22 cellular contexts compared by ENCODE assay signal in genomic region chr20:62147125-62147524, GRCh38. TPM values are rescaled to one million over a fixed set of nuclear protein-coding genes. Genes with fewer than 3 reads are reported as not detected.
DNase-seq lines count a peak whose midpoint lies in the region; ATAC-seq and TF ChIP-seq lines count a peak whose summit lies in the region.
"Had no signal": no experiment of that assay in that cellular context is flagged by ENCODE, and none has a peak within 500 bp of the region (broad histone marks: within the 10 kb centered on the region; RNA-seq: fewer than 3 reads in every experiment).

No MANE protein-coding gene starts in this region.

- no peaks in the 10 kb centered on the region for H3K9me3 Mint-ChIP-seq in CD4-positive, alpha-beta T cell
- H3K9me3 Mint-ChIP-seq in endodermal cell = no peaks in the 10 kb centered on the region
- no peaks in the 10 kb centered on the region for H3K9me3 Mint-ChIP-seq in neural crest cell
- no peaks in the 10 kb centered on the region for H3K9me3 Mint-ChIP-seq in T-cell
- H3K9me3 Mint-ChIP-seq: HFFc6 had no signal

- POLR2A ChIA-PET in CD4-positive, alpha-beta T cell (lab: Charles Lee) = interaction anchor here (0.6 to 1.0 kb wide), 2 partner anchors 25 to 92 kb away, joined by 3 read pairs; partner anchors contain the start of gene LSM14B
- POLR2A ChIA-PET in RWPE1 (lab: Yijun Ruan, JAX; ENCODE audit: low non-redundant PET) (no interaction called here), T-cell (lab: Charles Lee) (no interaction called here)

- TF ChIP-seq POLR2A in vagina (IDR thresholded peaks at IDR 0.05) = no peak

- no peaks in the 10 kb centered on the region for H3K9me3 ChIP-seq in CD4-positive, alpha-beta T cell (ENCODE audit: control insufficient read depth, low read length)
- H3K9me3 ChIP-seq in endodermal cell (ENCODE audit: control insufficient read depth, low read length) (no peaks in the 10 kb centered on the region), vagina (no peaks in the 10 kb centered on the region)

- no peak for DNase-seq in CD4-positive, alpha-beta T cell
- DNase-seq in RWPE1 (ENCODE audit: low spot score) (no peak), endodermal cell (no peak), neural crest cell (ENCODE audit: low read depth, low spot score) (no peak), COLO668 (lab: John Stamatoyannopoulos, UW; ENCODE audit: unreplicated experiment) (no peak), vagina (ENCODE audit: extremely low spot score in 2 of 2) (no peak), T-cell (no peak)
- no peak for DNase-seq in activated CD4-positive, CD25-positive, alpha-beta regulatory T cell (lab: John Stamatoyannopoulos, UW)
- DNase-seq: AML-193, DMS79, H7, HFFc6, KBM-7, NCI-H1092 treated with DMSO at 0.1 percent for 48 hours, NCI-H1436 treated with DMSO at 0.1 percent for 48 hours, NCI-H1930, NCI-H226, NCI-H510A treated with DMSO at 0.1 percent for 48 hours, NCI-H748 treated with DMSO at 0.1 percent for 48 hours had no signal

- H3K36me3 Mint-ChIP-seq in CD4-positive, alpha-beta T cell (ENCODE audit: low read depth) = peaks cover 11% of the 10 kb centered on the region
- H3K36me3 Mint-ChIP-seq in endodermal cell (ENCODE audit: low read depth) (peaks cover 22% of the 10 kb centered on the region), neural crest cell (ENCODE audit: low read depth) (peaks cover 3% of the 10 kb centered on the region), T-cell (peaks cover 4% of the 10 kb centered on the region)

- CTCF ChIA-PET in CD4-positive, alpha-beta T cell (lab: Charles Lee) = no interaction called here
- CTCF ChIA-PET in RWPE1 (lab: Yijun Ruan, JAX) (interaction anchor here (0.6 to 0.7 kb wide), 2 partner anchors 9 to 686 kb away, joined by 3 to 5 read pairs; no protein-coding TSS in a partner anchor), T-cell (lab: Charles Lee) (interaction anchor here in 1 of 2 donors (0.5 to 0.6 kb wide), 2 partner anchors 33 to 240 kb away, joined by 4 read pairs; partner anchors contain the start of gene RPS21)

- H3K27ac Mint-ChIP-seq in CD4-positive, alpha-beta T cell = peak overlapping the region; percentile 42
- H3K27ac Mint-ChIP-seq in endodermal cell (peak overlapping the region; percentile 21), neural crest cell (ENCODE audit: unreplicated experiment) (no peak overlapping the region), T-cell (no peak overlapping the region)
- H3K27ac Mint-ChIP-seq: HFFc6 had no signal

- H3K36me3 ChIP-seq in endodermal cell (ENCODE audit: control insufficient read depth, insufficient read depth, low read length) (peaks cover 17% of the 10 kb centered on the region), vagina (no peaks in the 10 kb centered on the region)

- TF ChIP-seq CTCF in CD4-positive, alpha-beta T cell (IDR thresholded peaks at IDR 0.05) = no peak
- TF ChIP-seq CTCF in RWPE1 (conservative IDR thresholded peaks at IDR 0.05; ENCODE audit: low read depth) (no peak), endodermal cell (conservative IDR thresholded peaks at IDR 0.05) (no peak), neural crest cell (conservative IDR thresholded peaks at IDR 0.05) (no peak), vagina (IDR thresholded peaks at IDR 0.05) (no peak)

- H3K27ac ChIP-seq in CD4-positive, alpha-beta T cell (ENCODE audit: low read depth, low read length) = no peak overlapping the region
- H3K27ac ChIP-seq in RWPE1 (peak overlapping the region; percentile 32), endodermal cell (ENCODE audit: low read depth, low read length) (no peak overlapping the region), vagina (no peak overlapping the region)
- H3K27ac ChIP-seq: C4-2B had no signal

- ATAC-seq in CD4-positive, alpha-beta T cell (ENCODE audit: poor library complexity) = no peak
- no peak for ATAC-seq in T-cell (replicated peaks in 1 of 4)
- ATAC-seq: GM12878, SK-N-SH treated with all-trans-retinoic acid at 6 μM for 48 hours had no signal

- no peaks in the 10 kb centered on the region for H3K27me3 Mint-ChIP-seq in CD4-positive, alpha-beta T cell
- H3K27me3 Mint-ChIP-seq in endodermal cell (ENCODE audit: insufficient read depth) = no peaks in the 10 kb centered on the region
- H3K27me3 Mint-ChIP-seq in neural crest cell (ENCODE audit: low read depth) = peaks cover under 1% of the 10 kb centered on the region
- H3K27me3 Mint-ChIP-seq in T-cell = no peaks in the 10 kb centered on the region

- WGBS in endodermal cell (ENCODE audit: insufficient coverage in 1 of 2, insufficient read length in 1 of 2), 2 experiments = 92 to 98% methylated on average over 6 of the region's 6 CpGs

- no peaks in the 10 kb centered on the region for H3K27me3 ChIP-seq in CD4-positive, alpha-beta T cell (ENCODE audit: control insufficient read depth, insufficient read depth, low read length)
- no peaks in the 10 kb centered on the region for H3K27me3 ChIP-seq in endodermal cell (ENCODE audit: control insufficient read depth, insufficient read depth, low read length, poor library complexity, severe bottlenecking)
- H3K27me3 ChIP-seq in vagina = no peaks in the 10 kb centered on the region

- intact Hi-C loops in CD4-positive, alpha-beta T cell (cut with DNase I, micrococcal nuclease) = no loop called here
- intact Hi-C loops in vagina (cut with DNase I) = loop anchor here (10.0 kb wide), 1 partner anchor 238 kb away; the partner anchor contains the start of gene RPS21

- H3K4me1 ChIP-seq in endodermal cell (ENCODE audit: control insufficient read depth, insufficient read depth, low read length) = peaks cover 8% of the 10 kb centered on the region
- H3K4me1 ChIP-seq in vagina = peaks cover 67% of the 10 kb centered on the region

- H3K4me3 ChIP-seq in endodermal cell (ENCODE audit: low read length) = no peak overlapping the region
- H3K4me3 ChIP-seq in vagina = no peak overlapping the region
- H3K4me3 ChIP-seq: GM12878 had no signal

- H3K4me1 Mint-ChIP-seq in CD4-positive, alpha-beta T cell (ENCODE audit: low read depth) = peaks cover 35% of the 10 kb centered on the region
- peaks cover 17% of the 10 kb centered on the region for H3K4me1 Mint-ChIP-seq in endodermal cell
- peaks cover 32% of the 10 kb centered on the region for H3K4me1 Mint-ChIP-seq in neural crest cell
- H3K4me1 Mint-ChIP-seq in T-cell = peaks cover 39 to 49% (median 39%) of the 10 kb centered on the region in 3 donors

- peak overlapping the region; percentile 48 for H3K4me3 Mint-ChIP-seq in CD4-positive, alpha-beta T cell
- no peak overlapping the region for H3K4me3 Mint-ChIP-seq in endodermal cell
- H3K4me3 Mint-ChIP-seq in neural crest cell = peak overlapping the region; percentile 78
- H3K4me3 Mint-ChIP-seq in T-cell = no peak overlapping the region
- H3K4me3 Mint-ChIP-seq: HFFc6 had no signal

- no peak overlapping the region for H3K9ac ChIP-seq in endodermal cell (ENCODE audit: extremely low read depth, low read length, poor library complexity, severe bottlenecking)

RNA-seq across cellular contexts. Expression of gene SS18L1, which starts 3.6 kb away (rescaled TPM):
- total RNA-seq in CD4-positive, alpha-beta T cell = 10 to 100 TPM; 12.8 to 13.4 TPM
- 10 to 100 TPM; 23.2 to 28.8 TPM for total RNA-seq in endodermal cell
- 26.8 TPM for polyA plus RNA-seq in endodermal cell (2013, experiment 1 of 2)
- polyA plus RNA-seq in endodermal cell (2013, experiment 2 of 2) = 25.7 TPM
- total RNA-seq in neural crest cell = 29.6 and 30.0 TPM in 2 replicates
- 25.3 TPM for total RNA-seq in vagina
- total RNA-seq in T-cell = 10 to 100 TPM; 14.6 to 23.6 (median 19.4) TPM

RNA-seq across cellular contexts. Expression of gene PSMA7, which starts 3.9 kb away (rescaled TPM):
- total RNA-seq in CD4-positive, alpha-beta T cell = 100 to 1,000 TPM; 150 to 158 TPM
- 100 to 1,000 TPM; 279 to 280 TPM for total RNA-seq in endodermal cell
- polyA plus RNA-seq in endodermal cell (2013, experiment 1 of 2) = 253 TPM
- 256 TPM for polyA plus RNA-seq in endodermal cell (2013, experiment 2 of 2)
- total RNA-seq in neural crest cell = 318 and 322 TPM in 2 replicates
- total RNA-seq in vagina = 319 TPM
- total RNA-seq in T-cell = 100 to 1,000 TPM; 136 to 233 (median 208) TPM

RNA-seq across cellular contexts. Expression of gene LSM14B, which starts 24.9 kb away (rescaled TPM):
- total RNA-seq in CD4-positive, alpha-beta T cell = 10 to 100 TPM; 34.5 to 35.7 TPM
- total RNA-seq in endodermal cell (10 to 100 TPM; 89.1 to 91.1 TPM), neural crest cell (97.1 TPM in 2 replicates), vagina (23.6 TPM), T-cell (10 to 100 TPM; 40.5 to 55.5 (median 54.4) TPM)
- polyA plus RNA-seq in endodermal cell (2013, experiment 1 of 2) = 74.6 TPM
- polyA plus RNA-seq in endodermal cell (2013, experiment 2 of 2) = 61.5 TPM

RNA-seq across cellular contexts. Expression of gene MTG2, which starts 35.7 kb away (rescaled TPM):
- total RNA-seq in CD4-positive, alpha-beta T cell = 1 to 10 TPM; 9.5 to 9.9 TPM
- total RNA-seq in endodermal cell (10 to 100 TPM; 28.2 to 29.6 TPM), neural crest cell (32.9 and 34.6 TPM in 2 replicates), vagina (13.3 TPM), T-cell (10 to 100 TPM; 21.1 to 51.9 (median 44.1) TPM)
- polyA plus RNA-seq in endodermal cell (2013, experiment 1 of 2) = 23.8 TPM
- 21.6 TPM for polyA plus RNA-seq in endodermal cell (2013, experiment 2 of 2)

Comparison
In these comparisons a context has a peak if more than half of its experiments do, and no peak if none do; other contexts are left out.
1. H3K27ac Mint-ChIP-seq: peak in CD4-positive, alpha-beta T cell (single experiment) and endodermal cell (single experiment); none in neural crest cell (single experiment) and T-cell (0 of 2).
2. H3K4me3 Mint-ChIP-seq: peak in CD4-positive, alpha-beta T cell (single experiment) and neural crest cell (single experiment); none in endodermal cell (single experiment) and T-cell (0 of 3).